ENCODE assay signal across 10 cellular contexts in genomic region chr16:31010943-31011342, GRCh38. TPM values are rescaled to one million over a fixed set of nuclear protein-coding genes. Genes with fewer than 3 reads are reported as not detected.
DNase-seq lines count a peak whose midpoint lies in the region; ATAC-seq and TF ChIP-seq lines count a peak whose summit lies in the region.
"Had no signal": no experiment of that assay in that cellular context is flagged by ENCODE, and none has a peak within 500 bp of the region (broad histone marks: within the 10 kb centered on the region; RNA-seq: fewer than 3 reads in every experiment).

No MANE protein-coding gene starts in this region.

- no peaks in the 10 kb centered on the region for H3K79me2 ChIP-seq in osteoblast (ENCODE audit: insufficient read depth, low read length)

- H3K9ac ChIP-seq in NT2/D1 (ENCODE audit: insufficient read length, low read depth) (peak overlapping the region; percentile 79), endodermal cell (ENCODE audit: extremely low read depth, low read length, poor library complexity, severe bottlenecking) (no peak overlapping the region)

- no peaks in the 10 kb centered on the region for H3K4me1 ChIP-seq in Caco-2
- peaks cover 17% of the 10 kb centered on the region for H3K4me1 ChIP-seq in NT2/D1 (ENCODE audit: insufficient read depth, insufficient read length)
- H3K4me1 ChIP-seq in endodermal cell (ENCODE audit: control insufficient read depth, insufficient read depth, low read length), result no peaks in the 10 kb centered on the region
- H3K4me1 ChIP-seq in osteoblast (ENCODE audit: insufficient read depth, low read length), result peaks cover 29% of the 10 kb centered on the region
- H3K4me1 ChIP-seq: thyroid gland had no signal

- H3K27me3 ChIP-seq in Caco-2 (replicated peaks; ENCODE audit: control insufficient read depth, insufficient read depth, low read length), result no peaks in the 10 kb centered on the region
- peaks cover 22% of the 10 kb centered on the region for H3K27me3 ChIP-seq in NT2/D1 (ENCODE audit: insufficient read depth, insufficient read length)
- H3K27me3 ChIP-seq in endodermal cell (ENCODE audit: control insufficient read depth, insufficient read depth, low read length, poor library complexity, severe bottlenecking), result peaks cover 25% of the 10 kb centered on the region
- peaks cover 13% of the 10 kb centered on the region for H3K27me3 ChIP-seq in osteoblast (ENCODE audit: insufficient read depth, low read length)

- BruUV-seq in Caco-2 (replicated peaks; lab: Mats Ljungman, UMichigan), result no TSS peak

- WGBS in endodermal cell (ENCODE audit: insufficient coverage in 1 of 2, insufficient read length in 1 of 2), 2 experiments, result 52 to 58% methylated on average over 10 to 14 of the region's 14 CpGs

- no peak for ATAC-seq in GM18867 (IDR thresholded peaks at IDR 0.05; ENCODE audit: unreplicated experiment)
- ATAC-seq in GM19324 (IDR thresholded peaks at IDR 0.05; ENCODE audit: low FRiP score, unreplicated experiment), result no peak
- ATAC-seq in GM19455 (IDR thresholded peaks at IDR 0.05; ENCODE audit: unreplicated experiment), result no peak

- H3K4me1 Mint-ChIP-seq in Caco-2 (ENCODE audit: low read depth, unreplicated experiment) (peaks cover 7% of the 10 kb centered on the region), endodermal cell (peaks cover 6% of the 10 kb centered on the region)

- H3K4me3 Mint-ChIP-seq in Caco-2 (ENCODE audit: unreplicated experiment) (peak overlapping the region; percentile 18), endodermal cell (peak overlapping the region; percentile 55)

- peak overlapping the region; percentile 70 for H3K4me2 ChIP-seq in osteoblast (ENCODE audit: insufficient read depth, low read length)

- H3K27me3 Mint-ChIP-seq in Caco-2 (ENCODE audit: insufficient read depth, unreplicated experiment) (peaks cover 15% of the 10 kb centered on the region), endodermal cell (ENCODE audit: insufficient read depth) (peaks cover 49% of the 10 kb centered on the region)

- no peak overlapping the region for H3K27ac Mint-ChIP-seq in Caco-2 (ENCODE audit: unreplicated experiment)
- H3K27ac Mint-ChIP-seq in endodermal cell, result no peak overlapping the region

- DNase-seq in Caco-2, result no peak
- DNase-seq in NT2/D1 (ENCODE audit: low read depth, low spot score), result no peak
- no peak for DNase-seq in endodermal cell
- DNase-seq in osteoblast (ENCODE audit: insufficient read length, low spot score, missing footprints), result peak; percentile 77
- no peak for DNase-seq in NCI-H2107 (lab: John Stamatoyannopoulos, UW)
- DNase-seq: thyroid gland had no signal

- H3K27ac ChIP-seq in endodermal cell (ENCODE audit: low read depth, low read length) (no peak overlapping the region), osteoblast (ENCODE audit: low read depth, low read length) (no peak overlapping the region)
- H3K27ac ChIP-seq: Peyer's patch, thyroid gland had no signal

- H3K9me3 ChIP-seq in Caco-2, result no peaks in the 10 kb centered on the region
- H3K9me3 ChIP-seq in NT2/D1 (ENCODE audit: insufficient read depth, low read length), result no peaks in the 10 kb centered on the region
- no peaks in the 10 kb centered on the region for H3K9me3 ChIP-seq in endodermal cell (ENCODE audit: control insufficient read depth, low read length)
- no peaks in the 10 kb centered on the region for H3K9me3 ChIP-seq in osteoblast (ENCODE audit: low read depth, low read length)
- H3K9me3 ChIP-seq: Peyer's patch, thyroid gland had no signal

- H4K20me1 ChIP-seq in osteoblast (ENCODE audit: insufficient read depth, low read length), result no peaks in the 10 kb centered on the region

- H2AFZ ChIP-seq in osteoblast (ENCODE audit: low read length), result peak overlapping the region; percentile 49

- no peak for TF ChIP-seq CTCF in Caco-2 (IDR thresholded peaks at IDR 0.05; ENCODE audit: insufficient read depth in 1 of 2, low read depth in 1 of 2, low read length in 1 of 2, severe bottlenecking in 1 of 2, unreplicated experiment in 1 of 2)
- no peak for TF ChIP-seq CTCF in endodermal cell (conservative IDR thresholded peaks at IDR 0.05)
- no peak for TF ChIP-seq CTCF in osteoblast (IDR thresholded peaks at IDR 0.05; ENCODE audit: extremely low read depth, low read depth, low read length)

- no peaks in the 10 kb centered on the region for H3K36me3 ChIP-seq in Caco-2 (ENCODE audit: control insufficient read depth, insufficient read depth, low read length)
- H3K36me3 ChIP-seq in NT2/D1 (ENCODE audit: insufficient read depth, insufficient read length, low read length), result no peaks in the 10 kb centered on the region
- no peaks in the 10 kb centered on the region for H3K36me3 ChIP-seq in endodermal cell (ENCODE audit: control insufficient read depth, insufficient read depth, low read length)
- no peaks in the 10 kb centered on the region for H3K36me3 ChIP-seq in osteoblast (ENCODE audit: insufficient read depth, low read length)
- H3K36me3 ChIP-seq: Peyer's patch, thyroid gland had no signal

- H3K9me3 Mint-ChIP-seq in Caco-2 (ENCODE audit: unreplicated experiment), result no peaks in the 10 kb centered on the region
- H3K9me3 Mint-ChIP-seq in endodermal cell, result no peaks in the 10 kb centered on the region

- no peaks in the 10 kb centered on the region for H3K36me3 Mint-ChIP-seq in Caco-2 (ENCODE audit: insufficient read depth, unreplicated experiment)
- H3K36me3 Mint-ChIP-seq in endodermal cell (ENCODE audit: low read depth), result no peaks in the 10 kb centered on the region

- H3K4me3 ChIP-seq in Caco-2 (ENCODE audit: low read depth, low read length) (peak overlapping the region; percentile 16), NT2/D1 (ENCODE audit: insufficient read length, low read depth) (peak overlapping the region; percentile 33), endodermal cell (ENCODE audit: low read length) (peak overlapping the region; percentile 64), osteoblast (ENCODE audit: insufficient read depth, low read length) (peak overlapping the region; percentile 63)
- H3K4me3 ChIP-seq: thyroid gland had no signal

- POLR2A ChIA-PET in Caco-2 (lab: Charles Lee), result no interaction called here

- CTCF ChIA-PET in Caco-2 (lab: Charles Lee), result no interaction called here

- intact Hi-C loops in Caco-2 (cut with micrococcal nuclease; ENCODE audit: unreplicated experiment), result no loop called here

RNA-seq across cellular contexts. Expression of gene STX1B, which starts 0.5 kb away (rescaled TPM):
- total RNA-seq in Caco-2 (2022) (0.46 and 0.77 TPM in 2 replicates), endodermal cell (1 to 10 TPM; 3.2 to 7.0 TPM), osteoblast (0.72 and 2.9 TPM in 2 replicates)
- polyA plus RNA-seq in endodermal cell (2013, experiment 1 of 2), result 10.6 TPM
- polyA plus RNA-seq in endodermal cell (2013, experiment 2 of 2), result 6.9 TPM

RNA-seq across cellular contexts. Expression of gene STX4, which starts 22.4 kb away (rescaled TPM):
- 27.9 and 29.2 TPM in 2 replicates for total RNA-seq in Caco-2 (2022)
- total RNA-seq in endodermal cell, result 10 to 100 TPM; 34.4 to 37.6 TPM
- polyA plus RNA-seq in endodermal cell (2013, experiment 1 of 2), result 25.0 TPM
- 18.6 TPM for polyA plus RNA-seq in endodermal cell (2013, experiment 2 of 2)
- total RNA-seq in osteoblast, result 26.8 and 30.6 TPM in 2 replicates

RNA-seq across cellular contexts. Expression of gene HSD3B7, which starts 25.9 kb away (rescaled TPM):
- total RNA-seq in Caco-2 (2022), result 1.3 and 2.4 TPM in 2 replicates
- 1 to 10 TPM; 4.1 to 4.8 TPM for total RNA-seq in endodermal cell
- 1.3 TPM for polyA plus RNA-seq in endodermal cell (2013, experiment 1 of 2)
- polyA plus RNA-seq in endodermal cell (2013, experiment 2 of 2), result 2.1 TPM
- 45.6 and 47.7 TPM in 2 replicates for total RNA-seq in osteoblast

RNA-seq across cellular contexts. Expression of gene SETD1A, which starts 53.4 kb away (rescaled TPM):
- 21.5 and 26.3 TPM in 2 replicates for total RNA-seq in Caco-2 (2022)
- total RNA-seq in endodermal cell, result 10 to 100 TPM; 23.8 to 25.0 TPM
- 21.0 TPM for polyA plus RNA-seq in endodermal cell (2013, experiment 1 of 2)
- 18.2 TPM for polyA plus RNA-seq in endodermal cell (2013, experiment 2 of 2)
- 2.2 and 2.9 TPM in 2 replicates for total RNA-seq in osteoblast
